2 cellular contexts compared by ENCODE assay signal in genomic region chr15:41775651-41776050, GRCh38.
A peak's percentile ranks its signal among the peaks of the same experiment; 100 is the strongest.
TF ChIP-seq lines count a peak whose summit lies in the region.

No MANE protein-coding gene starts in this region.

TF ChIP-seq in HepG2, 621 proteins besides CTCF, POLR2A, EP300 and RAD21:
- TF ChIP-seq CHCHD3 (CRISPR knock-in tag; IDR thresholded peaks at IDR 0.05) (no peak), FOXO4 (CRISPR knock-in tag; conservative IDR thresholded peaks at IDR 0.05) (0 out of 2 replicates have a peak, but pooled peaks have one; percentile 65)

TF ChIP-seq in K562, 482 proteins besides CTCF, POLR2A, EP300 and RAD21:
- TF ChIP-seq XRCC4 (IDR thresholded peaks at IDR 0.05; ENCODE audit: extremely low read depth, insufficient read depth, insufficient read length): no peak
- TF ChIP-seq MBD2 (IDR thresholded peaks at IDR 0.05; ENCODE audit: borderline replicate concordance, low read depth): no peak
- TF ChIP-seq MAFG (tag; conservative IDR thresholded peaks at IDR 0.05): no peak
- TF ChIP-seq ZBTB17 (CRISPR knock-in tag; IDR thresholded peaks at IDR 0.05): no peak
- TF ChIP-seq RCOR1 (IDR thresholded peaks at IDR 0.05; ENCODE audit: borderline replicate concordance in 1 of 2, low read depth in 2 of 2, low read length in 2 of 2): 0 out of 4 replicates have a peak, but pooled peaks of 1 of the 2 experiments have one; percentile 13
- no peak for TF ChIP-seq SMAD1 (IDR thresholded peaks at IDR 0.05; ENCODE audit: low read depth, low read length, partially characterized antibody)
- no peak for TF ChIP-seq STAT6 (CRISPR knock-in tag; IDR thresholded peaks at IDR 0.05)
- peak; percentile 25; the same call in 1 of the 2 replicates for TF ChIP-seq CBFA2T3 (IDR thresholded peaks at IDR 0.05)
- peak; percentile 70 for TF ChIP-seq MEIS2 (IDR thresholded peaks at IDR 0.05; ENCODE audit: partially characterized antibody)
- TF ChIP-seq ZNF212 (CRISPR knock-in tag; IDR thresholded peaks at IDR 0.05): no peak
- no peak for TF ChIP-seq DNMT1 (IDR thresholded peaks at IDR 0.05)
- no peak for TF ChIP-seq FOXP4 (CRISPR knock-in tag; IDR thresholded peaks at IDR 0.05; ENCODE audit: borderline replicate concordance)
- no peak for TF ChIP-seq ZNF384 (IDR thresholded peaks at IDR 0.05; ENCODE audit: low read depth, low read length)
